ENCODE assay signal across 9 cellular contexts in the genomic region with DNA sequence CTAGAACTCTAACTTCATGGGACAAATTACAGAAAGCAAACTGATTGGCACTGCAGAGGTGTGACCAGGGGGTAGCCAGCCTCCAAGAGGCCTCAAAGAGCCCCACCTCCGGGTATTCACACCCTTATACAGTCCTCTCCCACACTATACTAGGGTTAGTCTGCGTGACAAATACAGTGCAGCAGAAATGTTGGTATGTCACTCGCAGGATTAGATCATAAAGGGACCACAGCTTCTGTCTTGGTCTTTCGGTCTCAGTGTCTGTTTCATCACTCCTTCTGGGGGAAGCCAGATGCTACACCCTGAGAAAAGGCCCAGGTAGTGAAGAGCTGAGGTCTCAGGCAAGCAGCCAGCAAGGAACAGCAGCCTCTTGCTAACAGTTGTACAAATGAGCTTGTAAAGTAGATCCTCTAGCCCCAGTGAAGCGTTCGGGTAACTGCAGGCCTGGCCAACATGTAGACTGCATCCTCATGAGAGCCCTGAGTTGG.
A peak's percentile ranks its signal among the peaks of the same experiment; 100 is the strongest.
DNase-seq lines count a peak whose midpoint lies in the region; ATAC-seq and TF ChIP-seq lines count a peak whose summit lies in the region.
"Had no signal": no experiment of that assay in that cellular context is flagged by ENCODE, and none has a peak within 500 bp of the region (broad histone marks: within the 10 kb centered on the region; RNA-seq: fewer than 3 reads in every experiment).

No MANE protein-coding gene starts in this region.

- DNase-seq in stimulated activated CD4-positive, alpha-beta T cell treated with anti-CD3 and anti-CD28 coated beads, Interleukin-1b, Interleukin-23, amount 100 ng/mL, for 48 hours: peak; percentile 59
- no peak for DNase-seq in NCI-H1930 (lab: John Stamatoyannopoulos, UW)
- no peak for DNase-seq in iPS-NIHi7 (ENCODE audit: extremely low spot score)
- no peak for DNase-seq in activated gamma-delta T cell treated with Interleukin-2 at 50 U/mL for 16 hours
- no peak for DNase-seq in glomerular visceral epithelial cell (ENCODE audit: extremely low spot score)

- TF ChIP-seq CTCF in KMS-11 (conservative IDR thresholded peaks at IDR 0.05; ENCODE audit: low read depth, low read length): no peak

- no peaks in the 10 kb centered on the region for H3K27me3 ChIP-seq in KMS-11 (ENCODE audit: insufficient read depth, low read depth)

- H3K4me1 ChIP-seq in KMS-11 (ENCODE audit: low read depth, poor library complexity, severe bottlenecking): peaks cover 70% of the 10 kb centered on the region

- no peaks in the 10 kb centered on the region for H3K79me2 ChIP-seq in KMS-11 (ENCODE audit: insufficient read depth, low read depth)

- ATAC-seq in GM18867 (IDR thresholded peaks at IDR 0.05; ENCODE audit: unreplicated experiment) (peak; percentile 90), GM21723 (IDR thresholded peaks at IDR 0.05; ENCODE audit: unreplicated experiment) (peak; percentile 92)

- peak overlapping the region; percentile 60 for H3K27ac ChIP-seq in KMS-11
- H3K27ac ChIP-seq: thoracic aorta had no signal

- H2AFZ ChIP-seq in KMS-11 (ENCODE audit: low read depth): no peak overlapping the region

- peak overlapping the region; percentile 68 for H3K4me2 ChIP-seq in KMS-11

- no peak overlapping the region for H3K4me3 ChIP-seq in KMS-11 (IDR thresholded peaks at IDR 0.05; ENCODE audit: insufficient read depth, low read depth, low read length)
- H3K4me3 ChIP-seq: thoracic aorta had no signal

- H3K9ac ChIP-seq in KMS-11: no peak overlapping the region

- no peaks in the 10 kb centered on the region for H4K20me1 ChIP-seq in KMS-11 (ENCODE audit: insufficient read depth)

- no peaks in the 10 kb centered on the region for H3K36me3 ChIP-seq in KMS-11 (ENCODE audit: insufficient read depth)
